ENCODE assay signal across 8 cellular contexts in genomic region chr4:18022572-18023039, GRCh38. TPM values are rescaled to one million over a fixed set of nuclear protein-coding genes. Genes with fewer than 3 reads are reported as not detected.
DNase-seq lines count a peak whose midpoint lies in the region; ATAC-seq and TF ChIP-seq lines count a peak whose summit lies in the region.

No MANE protein-coding gene starts in this region.

- TF ChIP-seq CTCF in ovary (IDR thresholded peaks at IDR 0.05) = no peak

- no peak for TF ChIP-seq EP300 in ovary (IDR thresholded peaks at IDR 0.05)

- no peaks in the 10 kb centered on the region for H3K4me1 ChIP-seq in esophagus (ENCODE audit: control insufficient read depth in 2 of 2, insufficient read depth in 2 of 2, low read length in 1 of 2)
- H3K4me1 ChIP-seq in ovary (ENCODE audit: insufficient read depth) = no peaks in the 10 kb centered on the region

- H3K27ac ChIP-seq in esophagus (ENCODE audit: low read depth in 2 of 2, low read length in 1 of 2) = peak overlapping the region; percentile 93 to 96
- peak overlapping the region in 1 of 2 donors; percentile 96 for H3K27ac ChIP-seq in ovary

- DNase-seq in D341Med (ENCODE audit: low spot score) (peak; percentile 46), OCI-M1 (lab: John Stamatoyannopoulos, UW) (peak; percentile 63), ovary (no peak), KG1 (lab: John Stamatoyannopoulos, UW) (no peak), GM19238 (ENCODE audit: insufficient read length, low spot score) (no peak), MV-4-11 (lab: John Stamatoyannopoulos, UW) (no peak)

- H3K27me3 ChIP-seq in esophagus (ENCODE audit: control insufficient read depth in 1 of 2, insufficient read depth in 2 of 2, low read length in 2 of 2) (no peaks in the 10 kb centered on the region), ovary (no peaks in the 10 kb centered on the region)

- no peaks in the 10 kb centered on the region for H3K9me3 ChIP-seq in esophagus (ENCODE audit: control insufficient read depth in 2 of 2, insufficient read depth in 1 of 2, low read depth in 1 of 2, low read length in 1 of 2)
- no peaks in the 10 kb centered on the region for H3K9me3 ChIP-seq in ovary

- ATAC-seq in HG03159 (IDR thresholded peaks at IDR 0.05; ENCODE audit: unreplicated experiment) = no peak

- H3K36me3 ChIP-seq in esophagus (ENCODE audit: control insufficient read depth in 2 of 2, insufficient read depth in 2 of 2, low read length in 1 of 2) = no peaks in the 10 kb centered on the region
- no peaks in the 10 kb centered on the region for H3K36me3 ChIP-seq in ovary

- WGBS in esophagus, 2 donors = 1 to 3% methylated on average over 19 of the region's 19 CpGs
- WGBS in ovary, 3 donors = 0 to 1% (median 0%) methylated on average over 19 of the region's 19 CpGs

- intact Hi-C loops in ovary (cut with DNase I) = no loop called here

- TF ChIP-seq POLR2A in ovary (IDR thresholded peaks at IDR 0.05) = no peak

- H3K4me3 ChIP-seq in esophagus (ENCODE audit: low read depth in 1 of 2, low read length in 2 of 2) (peak overlapping the region; percentile 91 to 92), ovary (peak overlapping the region; percentile 97)

RNA-seq across cellular contexts. Expression of gene LCORL, which starts 1.1 kb away (rescaled TPM):
- polyA plus RNA-seq in esophagus = 1 to 10 TPM; 1.8 to 2.1 TPM
- total RNA-seq in ovary = 10 to 100 TPM; 12.6 to 21.8 (median 16.9) TPM
- 1 to 10 TPM; 4.5 to 6.5 TPM for polyA plus RNA-seq in ovary

Comparison
In these comparisons a context has a peak if more than half of its experiments do, and no peak if none do; other contexts are left out.
1. DNase-seq: peak in D341Med (single experiment) and OCI-M1 (single experiment); none in ovary (0 of 5), KG1 (single experiment), GM19238 (single experiment) and MV-4-11 (single experiment).